Comparison of ENCODE assay signal across 8 cellular contexts in genomic region chrX:65679071-65679540, GRCh38. TPM values are rescaled to one million over a fixed set of nuclear protein-coding genes. Genes with fewer than 3 reads are reported as not detected.
DNase-seq lines count a peak whose midpoint lies in the region; ATAC-seq and TF ChIP-seq lines count a peak whose summit lies in the region.

No MANE protein-coding gene starts in this region.

- no peak overlapping the region for H3K56ac ChIP-seq in mesendoderm (ENCODE audit: low read length)

- H2AFZ ChIP-seq in parathyroid adenoma = no peak overlapping the region

- no peak overlapping the region for H3K4me3 ChIP-seq in esophagus (ENCODE audit: low read depth in 1 of 2, low read length in 2 of 2)
- H3K4me3 ChIP-seq in parathyroid adenoma (ENCODE audit: low read depth, low read length) = no peak overlapping the region
- H3K4me3 ChIP-seq in mesendoderm (ENCODE audit: low read length) = no peak overlapping the region

- H3K23ac ChIP-seq in mesendoderm (ENCODE audit: low read length) = no peak overlapping the region

- H3K4me2 ChIP-seq in parathyroid adenoma (ENCODE audit: low read length) (no peak overlapping the region), mesendoderm (ENCODE audit: low read length) (no peak overlapping the region)

- no peak overlapping the region for H3K4ac ChIP-seq in mesendoderm (ENCODE audit: low read depth, low read length)

- POLR2A ChIA-PET in RWPE1 (lab: Yijun Ruan, JAX; ENCODE audit: low non-redundant PET) = no interaction called here

- H3K27ac ChIP-seq in RWPE1 (peak overlapping the region; percentile 28; the same call in 1 of the 2 replicates), esophagus (ENCODE audit: low read depth in 2 of 2, low read length in 1 of 2) (peak overlapping the region; percentile 53 to 68), parathyroid adenoma (peak overlapping the region; percentile 71), mesendoderm (ENCODE audit: low read depth, low read length) (no peak overlapping the region)

- DNase-seq in GF-D8 (lab: John Stamatoyannopoulos, UW) (peak; percentile 14), RWPE1 (ENCODE audit: low spot score) (peak; percentile 55), HK-2 (ENCODE audit: unreplicated experiment) (no peak), mesendoderm (no peak), SHP77 (lab: John Stamatoyannopoulos, UW) (no peak)

- peaks cover 2% of the 10 kb centered on the region for H3K79me1 ChIP-seq in mesendoderm (ENCODE audit: low read length)

- H3K79me2 ChIP-seq in parathyroid adenoma (peaks cover 18% of the 10 kb centered on the region), mesendoderm (ENCODE audit: control insufficient read depth, insufficient read depth, low read length) (peaks cover 68% of the 10 kb centered on the region)

- no peak overlapping the region for H2BK15ac ChIP-seq in mesendoderm (replicated peaks; ENCODE audit: low read depth)

- no peak overlapping the region for H3K9ac ChIP-seq in parathyroid adenoma
- H3K9ac ChIP-seq in mesendoderm (ENCODE audit: low read length) = no peak overlapping the region

- H2BK5ac ChIP-seq in mesendoderm (ENCODE audit: low read length) = no peak overlapping the region

- no peak overlapping the region for H4K5ac ChIP-seq in mesendoderm (ENCODE audit: low read length)

- no peaks in the 10 kb centered on the region for H3K9me3 ChIP-seq in esophagus (ENCODE audit: control insufficient read depth in 2 of 2, insufficient read depth in 1 of 2, low read depth in 1 of 2, low read length in 1 of 2)
- no peaks in the 10 kb centered on the region for H3K9me3 ChIP-seq in parathyroid adenoma (ENCODE audit: control insufficient read depth, low read length)

- no peak for ATAC-seq in HG03175 (IDR thresholded peaks at IDR 0.05; ENCODE audit: unreplicated experiment)

- TF ChIP-seq CTCF in RWPE1 (conservative IDR thresholded peaks at IDR 0.05; ENCODE audit: low read depth) = no peak
- TF ChIP-seq CTCF in parathyroid adenoma (IDR thresholded peaks at IDR 0.05) = no peak

- H3K4me1 ChIP-seq in esophagus (ENCODE audit: control insufficient read depth in 2 of 2, insufficient read depth in 2 of 2, low read length in 1 of 2) (peaks cover 0 to 4% of the 10 kb centered on the region in 2 donors), parathyroid adenoma (no peaks in the 10 kb centered on the region), mesendoderm (ENCODE audit: control insufficient read depth, low read depth, low read length) (no peaks in the 10 kb centered on the region)

- WGBS in esophagus, 2 donors = 20 to 37% methylated on average over 1 of the region's 1 CpG
- no CpG with 5 or more reads among the region's 1 CpG for WGBS in mesendoderm (ENCODE audit: extremely low coverage, insufficient coverage, low lambda C conversion rate)

- no peak overlapping the region for H2BK120ac ChIP-seq in mesendoderm (ENCODE audit: low read depth, low read length)

- no peaks in the 10 kb centered on the region for H3K27me3 ChIP-seq in esophagus (ENCODE audit: control insufficient read depth in 1 of 2, insufficient read depth in 2 of 2, low read length in 2 of 2)
- H3K27me3 ChIP-seq in parathyroid adenoma (ENCODE audit: control insufficient read depth, insufficient read depth, low read length) = no peaks in the 10 kb centered on the region
- H3K27me3 ChIP-seq in mesendoderm (ENCODE audit: insufficient read depth, low read length, poor library complexity) = no peaks in the 10 kb centered on the region

- H4K8ac ChIP-seq in mesendoderm (ENCODE audit: low read depth, low read length) = no peak overlapping the region

- H3K36me3 ChIP-seq in esophagus (ENCODE audit: control insufficient read depth in 2 of 2, insufficient read depth in 2 of 2, low read length in 1 of 2) (no peaks in the 10 kb centered on the region), parathyroid adenoma (ENCODE audit: control insufficient read depth, insufficient read depth, low read length) (no peaks in the 10 kb centered on the region), mesendoderm (ENCODE audit: control insufficient read depth, insufficient read depth, low read length) (no peaks in the 10 kb centered on the region)

- H3K18ac ChIP-seq in mesendoderm (ENCODE audit: low read length) = no peak overlapping the region

- no peak overlapping the region for H2AK5ac ChIP-seq in mesendoderm (ENCODE audit: low read length)

- CTCF ChIA-PET in RWPE1 (lab: Yijun Ruan, JAX) = interaction anchor here (0.6 to 1.6 kb wide), 2 partner anchors 24 to 47 kb away, joined by 3 to 5 read pairs; no protein-coding TSS in a partner anchor

RNA-seq across cellular contexts. Expression of gene MSN, which starts 11.7 kb away (rescaled TPM):
- polyA plus RNA-seq in esophagus = 10 to 100 TPM; 32.9 to 50.4 TPM
- 135 TPM for polyA plus RNA-seq in mesendoderm (2013, experiment 1 of 2)
- polyA plus RNA-seq in mesendoderm (2013, experiment 2 of 2) = 137 TPM

Comparison
In these comparisons a context has a peak if more than half of its experiments do, and no peak if none do; other contexts are left out.
1. DNase-seq: peak in GF-D8 (single experiment) and RWPE1 (single experiment); none in HK-2 (single experiment), mesendoderm (single experiment) and SHP77 (0 of 2).